In genomic region chr3:33433843-33434242, GRCh38 we compare ENCODE assay signal across 20 cellular contexts. TPM values are rescaled to one million over a fixed set of nuclear protein-coding genes. Genes with fewer than 3 reads are reported as not detected.
DNase-seq lines count a peak whose midpoint lies in the region; ATAC-seq and TF ChIP-seq lines count a peak whose summit lies in the region.
"Had no signal": no experiment of that assay in that cellular context is flagged by ENCODE, and none has a peak within 500 bp of the region (broad histone marks: within the 10 kb centered on the region; RNA-seq: fewer than 3 reads in every experiment).

No MANE protein-coding gene starts in this region.

- ATAC-seq in right lobe of liver (peak; percentile 55 to 73 (median 63)), HG03442 (IDR thresholded peaks at IDR 0.05; ENCODE audit: unreplicated experiment) (no peak)
- ATAC-seq: activated T-cell treated with anti-CD3 and anti-CD28 coated beads, Interleukin-2, amount 50 U/mL, for 4 hours; CD8-positive, alpha-beta T cell; left colon had no signal

- no peaks in the 10 kb centered on the region for H3K36me3 ChIP-seq in Loucy (ENCODE audit: insufficient read depth, low read length)
- H3K36me3 ChIP-seq in adipocyte (ENCODE audit: control insufficient read depth, insufficient read depth, low read length, severe bottlenecking): no peaks in the 10 kb centered on the region
- H3K36me3 ChIP-seq in right lobe of liver: no peaks in the 10 kb centered on the region
- no peaks in the 10 kb centered on the region for H3K36me3 ChIP-seq in ovary
- H3K36me3 ChIP-seq: cardiac muscle cell, spleen had no signal

- H3K4me1 ChIP-seq in Loucy (ENCODE audit: insufficient read depth, low read length, poor library complexity, severe bottlenecking) (peaks cover 59% of the 10 kb centered on the region), adipocyte (ENCODE audit: control insufficient read depth, insufficient read depth, low read length) (peaks cover 82% of the 10 kb centered on the region), right lobe of liver (peaks cover 0 to 81% (median 18%) of the 10 kb centered on the region in 4 donors), ovary (ENCODE audit: insufficient read depth) (peaks cover 8% of the 10 kb centered on the region)

- H3K4me1 Mint-ChIP-seq in CD14-positive monocyte: peaks cover 88% of the 10 kb centered on the region

- 13% methylated on average over 2 of the region's 2 CpGs for WGBS in right lobe of liver (ENCODE audit: insufficient coverage, low coverage, low lambda C conversion rate, missing lambda C conversion rate)
- WGBS in ovary, 3 donors: 53 to 56% (median 55%) methylated on average over 2 of the region's 2 CpGs

- H3F3A ChIP-seq in Loucy (ENCODE audit: low read depth): no peaks in the 10 kb centered on the region

- peaks cover 93% of the 10 kb centered on the region for H4K20me1 ChIP-seq in Loucy (ENCODE audit: insufficient read depth, low read length, poor library complexity, severe bottlenecking)

- H3K9ac ChIP-seq in Loucy (ENCODE audit: low read depth, low read length, poor library complexity, severe bottlenecking) (no peak overlapping the region), adipocyte (ENCODE audit: low read length) (peak overlapping the region; percentile 34)
- H3K9ac ChIP-seq: KMS-11 had no signal

- TF ChIP-seq EP300 in ovary (IDR thresholded peaks at IDR 0.05): no peak

- H3K9me3 ChIP-seq in Loucy (ENCODE audit: insufficient read depth, low read depth, low read length) (no peaks in the 10 kb centered on the region), adipocyte (ENCODE audit: control insufficient read depth, low read length) (no peaks in the 10 kb centered on the region), right lobe of liver (no peaks in the 10 kb centered on the region), ovary (no peaks in the 10 kb centered on the region)
- H3K9me3 ChIP-seq: spleen had no signal

- intact Hi-C loops in CD14-positive monocyte (cut with micrococcal nuclease) (loop anchor here in 1 of 2 donors (10.0 kb wide), 1 partner anchor 319 kb away; the partner anchor contains the start of gene CRTAP), right lobe of liver (cut with DNase I) (no loop called here), ovary (cut with DNase I) (no loop called here)

- no peak for TF ChIP-seq CTCF in CD14-positive monocyte (IDR thresholded peaks at IDR 0.05)
- TF ChIP-seq CTCF in Loucy (conservative IDR thresholded peaks at IDR 0.05; ENCODE audit: low read length): no peak
- TF ChIP-seq CTCF in right lobe of liver (IDR thresholded peaks at IDR 0.05): no peak
- no peak for TF ChIP-seq CTCF in ovary (IDR thresholded peaks at IDR 0.05)

- peaks cover 100% of the 10 kb centered on the region for H3K79me2 ChIP-seq in Loucy (ENCODE audit: insufficient read depth, low read length)

- no peaks in the 10 kb centered on the region for H3K27me3 ChIP-seq in Loucy (ENCODE audit: insufficient read depth, low read length, poor library complexity, severe bottlenecking)
- H3K27me3 ChIP-seq in adipocyte (replicated peaks; ENCODE audit: control insufficient read depth, insufficient read depth, low read length): no peaks in the 10 kb centered on the region
- no peaks in the 10 kb centered on the region for H3K27me3 ChIP-seq in right lobe of liver
- no peaks in the 10 kb centered on the region for H3K27me3 ChIP-seq in ovary
- H3K27me3 ChIP-seq: cardiac muscle cell, dorsolateral prefrontal cortex, spleen had no signal

- peak overlapping the region; percentile 94 for H3K4me2 ChIP-seq in Loucy (ENCODE audit: low read depth, low read length, poor library complexity, severe bottlenecking)
- H3K4me2 ChIP-seq: KMS-11 had no signal

- peak overlapping the region in 1 of 3 donors; percentile 32 for H3K27ac ChIP-seq in right lobe of liver
- no peak overlapping the region for H3K27ac ChIP-seq in ovary
- H3K27ac ChIP-seq: cardiac muscle cell, dorsolateral prefrontal cortex, KMS-11, spleen had no signal

- no peak overlapping the region for H3K4me3 Mint-ChIP-seq in CD14-positive monocyte
- H3K4me3 Mint-ChIP-seq: activated T-cell treated with anti-CD3 and anti-CD28 coated beads, Interleukin-2, amount 50 U/mL, for 4 hours; CD8-positive, alpha-beta T cell had no signal

- no peak for DNase-seq in CD14-positive monocyte (ENCODE audit: low spot score)
- DNase-seq in adipocyte (ENCODE audit: low read depth): peak; percentile 40
- no peak for DNase-seq in right lobe of liver
- DNase-seq in ecto neural progenitor cell (ENCODE audit: low spot score): no peak
- no peak for DNase-seq in amygdala (lab: John Stamatoyannopoulos, UW)
- DNase-seq in ovary: no peak
- DNase-seq: activated CD4-positive, alpha-beta T cell treated with anti-CD3 and anti-CD28 coated beads, Interleukin-2, amount 50 U/mL, for 4 hours; activated T-cell treated with anti-CD3 and anti-CD28 coated beads, Interleukin-2, amount 50 U/mL, for 4 hours; CD8-positive, alpha-beta T cell; dorsolateral prefrontal cortex; erythroblast; left colon; midbrain; NCI-H524; RPMI8226; spleen had no signal

- H3K27ac Mint-ChIP-seq in CD14-positive monocyte: peak overlapping the region; percentile 83 to 96 (median 92)
- H3K27ac Mint-ChIP-seq: CD8-positive, alpha-beta T cell had no signal

- no peak overlapping the region for H2AFZ ChIP-seq in Loucy (ENCODE audit: low read length)

- TF ChIP-seq POLR2A in right lobe of liver (IDR thresholded peaks at IDR 0.05): no peak
- no peak for TF ChIP-seq POLR2A in ovary (IDR thresholded peaks at IDR 0.05)

- H3K27me3 Mint-ChIP-seq in CD14-positive monocyte (ENCODE audit: low read depth in 3 of 3): no peaks in the 10 kb centered on the region

- peaks cover 0 to 5% (median 0%) of the 10 kb centered on the region in 7 donors for H3K9me3 Mint-ChIP-seq in CD14-positive monocyte
- H3K9me3 Mint-ChIP-seq: activated T-cell treated with anti-CD3 and anti-CD28 coated beads, Interleukin-2, amount 50 U/mL, for 4 hours; CD8-positive, alpha-beta T cell had no signal

- no peaks in the 10 kb centered on the region for H3K9me2 ChIP-seq in Loucy (replicated peaks; ENCODE audit: low read depth, low read length)

- peaks cover 3 to 10% of the 10 kb centered on the region in 2 donors for H3K36me3 Mint-ChIP-seq in CD14-positive monocyte

- H3K4me3 ChIP-seq in Loucy (ENCODE audit: low read length, poor library complexity, severe bottlenecking) (no peak overlapping the region), adipocyte (ENCODE audit: low read length) (no peak overlapping the region), right lobe of liver (no peak overlapping the region), ovary (no peak overlapping the region)
- H3K4me3 ChIP-seq: cardiac muscle cell, dorsolateral prefrontal cortex, spleen had no signal

RNA-seq across cellular contexts. Expression of gene UBP1, which starts 6.4 kb away (rescaled TPM):
- polyA plus RNA-seq in CD14-positive monocyte: 1 to 10 TPM; 7.8 to 8.8 TPM
- total RNA-seq in right lobe of liver: 10 to 100 TPM; 20.5 to 39.2 (median 33.1) TPM
- total RNA-seq in ovary: 10 to 100 TPM; 37.9 to 58.6 (median 51.8) TPM
- polyA plus RNA-seq in ovary: 10 to 100 TPM; 28.2 to 62.7 TPM
